In genomic region chr14:59189822-59190368, GRCh38 we compare ENCODE assay signal across 8 cellular contexts. TPM values are rescaled to one million over a fixed set of nuclear protein-coding genes. Genes with fewer than 3 reads are reported as not detected.
DNase-seq lines count a peak whose midpoint lies in the region; ATAC-seq and TF ChIP-seq lines count a peak whose summit lies in the region.

No MANE protein-coding gene starts in this region.

- no peaks in the 10 kb centered on the region for H3K27me3 ChIP-seq in DOHH2 (ENCODE audit: control insufficient read depth, low read length)
- H3K27me3 ChIP-seq in GM23338 (ENCODE audit: insufficient read depth) = peaks cover 24% of the 10 kb centered on the region

- peaks cover 6% of the 10 kb centered on the region for H3K27me3 Mint-ChIP-seq in GM23338 (ENCODE audit: insufficient read depth, low read depth, poor library complexity)
- H3K27me3 Mint-ChIP-seq in neural crest cell (ENCODE audit: low read depth) = peaks cover 20% of the 10 kb centered on the region
- peaks cover 21% of the 10 kb centered on the region for H3K27me3 Mint-ChIP-seq in stimulated activated naive CD8-positive, alpha-beta T cell treated with anti-CD3 and anti-CD28 coated beads, Interleukin-15, amount 100 ng/mL, for 72 hours

- H3K4me1 Mint-ChIP-seq in GM23338 = peaks cover 15% of the 10 kb centered on the region
- H3K4me1 Mint-ChIP-seq in neural crest cell = peaks cover 41% of the 10 kb centered on the region
- peaks cover 30% of the 10 kb centered on the region for H3K4me1 Mint-ChIP-seq in stimulated activated naive CD8-positive, alpha-beta T cell treated with anti-CD3 and anti-CD28 coated beads, Interleukin-15, amount 100 ng/mL, for 72 hours

- H3K79me2 ChIP-seq in DOHH2 (ENCODE audit: control insufficient read depth, low read length) = peaks cover 64% of the 10 kb centered on the region
- peaks cover 43% of the 10 kb centered on the region for H3K79me2 ChIP-seq in GM23338 (replicated peaks; ENCODE audit: insufficient read depth)

- H3K36me3 ChIP-seq in DOHH2 (ENCODE audit: control insufficient read depth, low read length) (peaks cover 18% of the 10 kb centered on the region), GM23338 (ENCODE audit: insufficient read depth) (no peaks in the 10 kb centered on the region)

- H3K9me3 ChIP-seq in DOHH2 (ENCODE audit: control insufficient read depth, insufficient read depth, low read length) = no peaks in the 10 kb centered on the region

- H3K27ac Mint-ChIP-seq in GM23338 (no peak overlapping the region), neural crest cell (ENCODE audit: unreplicated experiment) (peak overlapping the region; percentile 97)
- H3K27ac Mint-ChIP-seq in stimulated activated naive CD8-positive, alpha-beta T cell treated with anti-CD3 and anti-CD28 coated beads, Interleukin-15, amount 100 ng/mL, for 72 hours = peak overlapping the region; percentile 74 to 96

- H3K4me3 Mint-ChIP-seq in GM23338 (peak overlapping the region; percentile 91), neural crest cell (peak overlapping the region; percentile 98)
- peak overlapping the region; percentile 98 to 99 for H3K4me3 Mint-ChIP-seq in stimulated activated naive CD8-positive, alpha-beta T cell treated with anti-CD3 and anti-CD28 coated beads, Interleukin-15, amount 100 ng/mL, for 72 hours

- peaks cover 73% of the 10 kb centered on the region for H3K4me1 ChIP-seq in DOHH2 (ENCODE audit: control insufficient read depth, low read length)
- peaks cover 12% of the 10 kb centered on the region for H3K4me1 ChIP-seq in GM23338 (ENCODE audit: insufficient read depth)

- POLR2A ChIA-PET in RWPE1 (lab: Yijun Ruan, JAX; ENCODE audit: low non-redundant PET) = interaction anchor here (0.6 kb wide), 1 partner anchor 146 kb away, joined by 6 read pairs; no protein-coding TSS in a partner anchor

- H3K9me2 ChIP-seq in DOHH2 (replicated peaks; ENCODE audit: control insufficient read depth, low read length) (no peaks in the 10 kb centered on the region), GM23338 (ENCODE audit: insufficient read depth) (no peaks in the 10 kb centered on the region)

- peak overlapping the region; percentile 53 for H2AFZ ChIP-seq in GM23338

- H3F3A ChIP-seq in DOHH2 (ENCODE audit: control insufficient read depth, insufficient read depth) (no peaks in the 10 kb centered on the region), GM23338 (replicated peaks; ENCODE audit: low read depth) (no peaks in the 10 kb centered on the region)

- peak overlapping the region; percentile 58; the same call in 1 of the 2 replicates for H3K27ac ChIP-seq in DOHH2 (ENCODE audit: low read depth, low read length)
- H3K27ac ChIP-seq in GM23338 (ENCODE audit: low read depth) = no peak overlapping the region
- peak overlapping the region; percentile 90 for H3K27ac ChIP-seq in RWPE1

- peak overlapping the region; percentile 93 for H3K4me2 ChIP-seq in DOHH2 (ENCODE audit: low read length)
- peak overlapping the region; percentile 86 for H3K4me2 ChIP-seq in GM23338

- peak overlapping the region; percentile 81 for H3K4me3 ChIP-seq in DOHH2 (ENCODE audit: low read length)
- H3K4me3 ChIP-seq in GM23338 = peak overlapping the region; percentile 95
- peak overlapping the region; percentile 87 to 89 for H3K4me3 ChIP-seq in foreskin fibroblast (ENCODE audit: low read depth in 1 of 2, low read length in 2 of 2)

- DNase-seq in GM23338 (ENCODE audit: low spot score) (peak; percentile 98), LHCN-M2 (ENCODE audit: low read depth) (peak; percentile 94), RWPE1 (ENCODE audit: low spot score) (peak; percentile 89), activated gamma-delta T cell (lab: John Stamatoyannopoulos, UW) (peak; percentile 28), foreskin fibroblast (peak; percentile 90 to 96), neural crest cell (ENCODE audit: low read depth, low spot score) (peak; percentile 80)
- peak; percentile 61 to 75 for DNase-seq in stimulated activated naive CD8-positive, alpha-beta T cell treated with anti-CD3 and anti-CD28 coated beads, Interleukin-15, amount 100 ng/mL, for 72 hours

- TF ChIP-seq CTCF in DOHH2 (IDR thresholded peaks at IDR 0.05; ENCODE audit: low read depth, low read length, poor library complexity, severe bottlenecking) (no peak), GM23338 (conservative IDR thresholded peaks at IDR 0.05; ENCODE audit: low read depth in 2 of 2) (no peak), RWPE1 (conservative IDR thresholded peaks at IDR 0.05; ENCODE audit: low read depth) (no peak), foreskin fibroblast (IDR thresholded peaks at IDR 0.05; ENCODE audit: low read depth, low read length) (no peak), neural crest cell (conservative IDR thresholded peaks at IDR 0.05) (no peak)

- ATAC-seq in GM23338 = peak; percentile 63
- ATAC-seq in stimulated activated naive CD8-positive, alpha-beta T cell treated with anti-CD3 and anti-CD28 coated beads, Interleukin-15, amount 100 ng/mL, for 72 hours = peak; percentile 12

- H3K36me3 Mint-ChIP-seq in GM23338 (ENCODE audit: low read depth) (no peaks in the 10 kb centered on the region), neural crest cell (ENCODE audit: low read depth) (no peaks in the 10 kb centered on the region)

- CTCF ChIA-PET in RWPE1 (lab: Yijun Ruan, JAX) = interaction anchor here (0.6 to 0.8 kb wide), 3 partner anchors 235 to 1364 kb away, joined by 3 to 4 read pairs (median 4); no protein-coding TSS in a partner anchor

- H4K20me1 ChIP-seq in DOHH2 (ENCODE audit: control insufficient read depth, insufficient read depth, low read depth, low read length) (peaks cover 23% of the 10 kb centered on the region), GM23338 (replicated peaks; ENCODE audit: insufficient read depth) (no peaks in the 10 kb centered on the region)

- H3K9me3 Mint-ChIP-seq in GM23338 (no peaks in the 10 kb centered on the region; the same call in 2 of the 3 replicates), neural crest cell (no peaks in the 10 kb centered on the region)
- no peaks in the 10 kb centered on the region for H3K9me3 Mint-ChIP-seq in stimulated activated naive CD8-positive, alpha-beta T cell treated with anti-CD3 and anti-CD28 coated beads, Interleukin-15, amount 100 ng/mL, for 72 hours

TF ChIP-seq in GM23338, 12 proteins besides CTCF, POLR2A, EP300 and RAD21:
- TF ChIP-seq CREB1 (CRISPR knock-in tag; IDR thresholded peaks at IDR 0.05; ENCODE audit: low read depth) (no peak), ZNF331 (CRISPR knock-in tag; IDR thresholded peaks at IDR 0.05; ENCODE audit: low read depth) (no peak), POLR2AphosphoS5 (IDR thresholded peaks at IDR 0.05; ENCODE audit: low read depth) (no peak), JUNB (IDR thresholded peaks at IDR 0.05; ENCODE audit: unreplicated experiment) (no peak), ETS1 (IDR thresholded peaks at IDR 0.05) (no peak)

RNA-seq across cellular contexts. Expression of gene DAAM1, which starts 1.4 kb away (rescaled TPM):
- total RNA-seq in GM23338 (2014; rRNA removed; shearing (Covaris generic)) = 36.3 and 51.1 TPM in 2 replicates
- polyA plus RNA-seq in GM23338 (2016; fragmentation: Nextera tagmentation; extraction: Ambion mirVana) = 28.4 and 42.1 TPM in 2 replicates
- 5.6 and 6.5 TPM in 2 replicates for total RNA-seq in LHCN-M2 (2014; rRNA removed)
- 3.3 TPM for polyA plus RNA-seq in LHCN-M2 (2012)
- total RNA-seq in neural crest cell = 47.2 and 54.1 TPM in 2 replicates

Comparison
In these comparisons a context has a peak if more than half of its experiments do, and no peak if none do; other contexts are left out.
1. DNase-seq: peak in every context shown above with its lines; median percentile 98 in GM23338; 94 in LHCN-M2; 93 in foreskin fibroblast; 89 in RWPE1; 80 in neural crest cell; 68 in stimulated activated naive CD8-positive, alpha-beta T cell treated with anti-CD3 and anti-CD28 coated beads, Interleukin-15, amount 100 ng/mL, for 72 hours; 28 in activated gamma-delta T cell.